ENCODE assay signal across 27 cellular contexts in genomic region chr11:131218542-131218941, GRCh38.
"Had no signal": no experiment of that assay in that cellular context is flagged by ENCODE, and none has a peak within 500 bp of the region (broad histone marks: within the 10 kb centered on the region; RNA-seq: fewer than 3 reads in every experiment).

No MANE protein-coding gene starts in this region.

- H3K4me3 Mint-ChIP-seq: endodermal cell; naive thymus-derived CD8-positive, alpha-beta T cell; nephron progenitor cell; stimulated activated naive CD8-positive, alpha-beta T cell treated with anti-CD3 and anti-CD28 coated beads, Interleukin-15, amount 100 ng/mL, for 72 hours had no signal

- H3K27ac Mint-ChIP-seq: endodermal cell; naive thymus-derived CD8-positive, alpha-beta T cell; nephron progenitor cell; stimulated activated naive CD8-positive, alpha-beta T cell treated with anti-CD3 and anti-CD28 coated beads, Interleukin-15, amount 100 ng/mL, for 72 hours had no signal

- H3K27ac ChIP-seq: dorsolateral prefrontal cortex, esophagus squamous epithelium, heart right ventricle, left lung, prostate gland, right atrium auricular region, suprapubic skin, transverse colon, upper lobe of right lung, uterus had no signal

- H3K9me3 Mint-ChIP-seq: endodermal cell, nephron progenitor cell had no signal

- H3K4me1 ChIP-seq: esophagus squamous epithelium, left lung, prostate gland, right atrium auricular region, suprapubic skin, transverse colon, upper lobe of right lung, uterus had no signal

- ATAC-seq: heart right ventricle; left cardiac atrium; left lung; naive thymus-derived CD8-positive, alpha-beta T cell; sciatic nerve; stimulated activated naive CD8-positive, alpha-beta T cell treated with anti-CD3 and anti-CD28 coated beads, Interleukin-15, amount 100 ng/mL, for 72 hours; upper lobe of right lung had no signal

- H3K9me3 ChIP-seq: esophagus squamous epithelium, heart right ventricle, left lung, prostate gland, right atrium auricular region, suprapubic skin, transverse colon, upper lobe of right lung, uterus had no signal

- H3K4me1 Mint-ChIP-seq: naive thymus-derived CD8-positive, alpha-beta T cell; stimulated activated naive CD8-positive, alpha-beta T cell treated with anti-CD3 and anti-CD28 coated beads, Interleukin-15, amount 100 ng/mL, for 72 hours had no signal

- DNase-seq: dorsolateral prefrontal cortex; effector CD8-positive, alpha-beta T cell; esophagus squamous epithelium; foreskin melanocyte; glutamatergic neuron; heart right ventricle; hippocampal formation; left cardiac atrium; left lung; naive thymus-derived CD8-positive, alpha-beta T cell; nephron progenitor cell; nucleus accumbens; stimulated activated CD4-positive, alpha-beta T cell treated with anti-CD3 and anti-CD28 coated beads, Interleukin-12 subunit alpha, Interleukin-12 subunit beta, amount 100 ng/mL, for 4 hours; stimulated activated CD4-positive, alpha-beta T cell treated with anti-CD3 and anti-CD28 coated beads, Interleukin-1b, Interleukin-23, amount 100 ng/mL, for 48 hours; stimulated activated CD4-positive, alpha-beta T cell treated with anti-CD3 and anti-CD28 coated beads, Interleukin-4, amount 100 ng/mL, for 1 hour; stimulated activated CD8-positive, alpha-beta memory T cell treated with anti-CD3 and anti-CD28 coated beads, Interleukin-4, amount 100 ng/mL, for 48 hours; stimulated activated naive CD4-positive, alpha-beta T cell; stimulated activated naive CD8-positive, alpha-beta T cell treated with anti-CD3 and anti-CD28 coated beads, Interleukin-15, amount 100 ng/mL, for 72 hours; transverse colon; upper lobe of right lung; uterus had no signal

- H3K27me3 Mint-ChIP-seq: stimulated activated naive CD8-positive, alpha-beta T cell treated with anti-CD3 and anti-CD28 coated beads, Interleukin-15, amount 100 ng/mL, for 72 hours had no signal

- H3K4me3 ChIP-seq: dorsolateral prefrontal cortex, esophagus squamous epithelium, heart right ventricle, left lung, prostate gland, right atrium auricular region, smooth muscle cell, suprapubic skin, transverse colon, upper lobe of right lung, uterus had no signal

- H3K27me3 ChIP-seq: left lung, right atrium auricular region, transverse colon, upper lobe of right lung, uterus had no signal

- H3K36me3 ChIP-seq: esophagus squamous epithelium, heart right ventricle, left lung, prostate gland, right atrium auricular region, suprapubic skin, transverse colon, upper lobe of right lung, uterus had no signal
